19 cellular contexts compared by ENCODE assay signal in genomic region chr12:3086729-3087323, GRCh38. TPM values are rescaled to one million over a fixed set of nuclear protein-coding genes. Genes with fewer than 3 reads are reported as not detected.
"Had no signal": no experiment of that assay in that cellular context is flagged by ENCODE, and none has a peak within 500 bp of the region (broad histone marks: within the 10 kb centered on the region; RNA-seq: fewer than 3 reads in every experiment).

No MANE protein-coding gene starts in this region.

- H3K27ac ChIP-seq: cardiac muscle cell, SK-N-MC, transverse colon, WERI-Rb-1 had no signal

- H3K27ac Mint-ChIP-seq: activated CD4-positive, alpha-beta memory T cell treated with anti-CD3 and anti-CD28 coated beads for 36 hours; activated naive CD8-positive, alpha-beta T cell treated with anti-CD3 and anti-CD28 coated beads for 36 hours; activated T-helper 17 cell treated with anti-CD3 and anti-CD28 coated beads, Interleukin-2, amount 50 U/mL, for 72 hours; effector memory CD8-positive, alpha-beta T cell; natural killer cell; stimulated activated naive CD8-positive, alpha-beta T cell treated with anti-CD3 and anti-CD28 coated beads, Interleukin-15, Interleukin-2, amounts not matched to agents 100 ng/mL and 50 ng/mL, for 24 hours had no signal

- H3K9me3 ChIP-seq: suprapubic skin, transverse colon had no signal

- H3K4me3 Mint-ChIP-seq: activated CD4-positive, alpha-beta memory T cell treated with anti-CD3 and anti-CD28 coated beads for 36 hours; activated naive CD8-positive, alpha-beta T cell treated with anti-CD3 and anti-CD28 coated beads for 36 hours; activated T-helper 17 cell treated with anti-CD3 and anti-CD28 coated beads, Interleukin-2, amount 50 U/mL, for 72 hours; effector memory CD8-positive, alpha-beta T cell; natural killer cell; stimulated activated naive CD8-positive, alpha-beta T cell treated with anti-CD3 and anti-CD28 coated beads, Interleukin-15, Interleukin-2, amounts not matched to agents 100 ng/mL and 50 ng/mL, for 24 hours had no signal

- H3K36me3 Mint-ChIP-seq: activated CD4-positive, alpha-beta memory T cell treated with anti-CD3 and anti-CD28 coated beads for 36 hours; activated naive CD8-positive, alpha-beta T cell treated with anti-CD3 and anti-CD28 coated beads for 36 hours; natural killer cell had no signal

- H3K36me3 ChIP-seq: cardiac muscle cell, transverse colon had no signal

- ATAC-seq: activated T-helper 17 cell treated with anti-CD3 and anti-CD28 coated beads, Interleukin-2, amount 50 U/mL, for 72 hours; effector memory CD8-positive, alpha-beta T cell; natural killer cell had no signal

- H3K4me3 ChIP-seq: cardiac muscle cell, SK-N-MC, skin epidermis, suprapubic skin, transverse colon had no signal

- H3K4me1 Mint-ChIP-seq: activated naive CD8-positive, alpha-beta T cell treated with anti-CD3 and anti-CD28 coated beads for 36 hours; natural killer cell had no signal

- DNase-seq: activated CD4-positive, alpha-beta memory T cell treated with anti-CD3 and anti-CD28 coated beads for 36 hours; activated naive CD4-positive, alpha-beta T cell; activated naive CD8-positive, alpha-beta T cell treated with anti-CD3 and anti-CD28 coated beads for 36 hours; amniotic stem cell; effector memory CD8-positive, alpha-beta T cell; hippocampal formation; islet precursor cell; mesenchymal stem cell; natural killer cell; nucleus accumbens; transverse colon; WERI-Rb-1 had no signal

- H3K9me3 Mint-ChIP-seq: activated CD4-positive, alpha-beta memory T cell treated with anti-CD3 and anti-CD28 coated beads for 36 hours; activated naive CD8-positive, alpha-beta T cell treated with anti-CD3 and anti-CD28 coated beads for 36 hours; activated T-helper 17 cell treated with anti-CD3 and anti-CD28 coated beads, Interleukin-2, amount 50 U/mL, for 72 hours; effector memory CD8-positive, alpha-beta T cell; natural killer cell; stimulated activated naive CD8-positive, alpha-beta T cell treated with anti-CD3 and anti-CD28 coated beads, Interleukin-15, Interleukin-2, amounts not matched to agents 100 ng/mL and 50 ng/mL, for 24 hours had no signal

- H3K27me3 Mint-ChIP-seq: activated CD4-positive, alpha-beta memory T cell treated with anti-CD3 and anti-CD28 coated beads for 36 hours; activated naive CD8-positive, alpha-beta T cell treated with anti-CD3 and anti-CD28 coated beads for 36 hours; activated T-helper 17 cell treated with anti-CD3 and anti-CD28 coated beads, Interleukin-2, amount 50 U/mL, for 72 hours; effector memory CD8-positive, alpha-beta T cell; stimulated activated naive CD8-positive, alpha-beta T cell treated with anti-CD3 and anti-CD28 coated beads, Interleukin-15, Interleukin-2, amounts not matched to agents 100 ng/mL and 50 ng/mL, for 24 hours had no signal

RNA-seq across cellular contexts. Expression of gene TSPAN9, which starts 9.6 kb away (rescaled TPM):
- total RNA-seq: T-helper 2 cell treated with Interferon-gamma antibody and Interleukin-4, amounts not matched to agents 100 ng/mL and 5 ng/mL, for 36 hours had no signal
